ENCODE assay signal across 23 cellular contexts in genomic region chrX:123788744-123789143, GRCh38.
"Had no signal": no experiment of that assay in that cellular context is flagged by ENCODE, and none has a peak within 500 bp of the region (broad histone marks: within the 10 kb centered on the region; RNA-seq: fewer than 3 reads in every experiment).

No MANE protein-coding gene starts in this region.

- H3K9me3 Mint-ChIP-seq: T-cell had no signal

- H3K27ac Mint-ChIP-seq: T-cell had no signal

- DNase-seq: KBM-7, MV-4-11, NCI-H1048, NCI-H1105, NCI-H1417, NCI-H1436 treated with DMSO at 0.1 percent for 48 hours, NCI-H1694, NCI-H187 treated with DMSO at 0.1 percent for 48 hours, NCI-H2029 treated with DMSO at 0.1 percent for 48 hours, NCI-H2171, NCI-H226, NCI-H446, NCI-H510A, NCI-H524 treated with DMSO at 0.1 percent for 48 hours, NCI-H69, NCI-H774, SHP77, SK-N-SH, SW 1271, T-cell had no signal

- FAIRE-seq: HTR-8/SVneo had no signal

- H3K9me3 ChIP-seq: SK-N-SH had no signal

- H3K27me3 Mint-ChIP-seq: T-cell had no signal

- H3K27ac ChIP-seq: HL-60, RWPE1 had no signal

- H3K4me3 Mint-ChIP-seq: T-cell had no signal

- H3K36me3 Mint-ChIP-seq: T-cell had no signal
